ENCODE assay signal across 2 cellular contexts in genomic region chr1:204170494-204171155, GRCh38.
TF ChIP-seq lines count a peak whose summit lies in the region.

No MANE protein-coding gene starts in this region.

TF ChIP-seq in liver, 16 proteins besides CTCF, POLR2A, EP300 and RAD21:
- TF ChIP-seq NR2F2 (IDR thresholded peaks at IDR 0.05) (no peak), GABPA (IDR thresholded peaks at IDR 0.05 in 1 of 2, conservative IDR thresholded peaks at IDR 0.05 in 1 of 2) (peak in 1 of 2 donors; percentile 19), RXRA (IDR thresholded peaks at IDR 0.05) (peak in 1 of 2 donors; percentile 45), SP1 (IDR thresholded peaks at IDR 0.05) (no peak), HNF4A (conservative IDR thresholded peaks at IDR 0.05) (peak; percentile 51 to 59), TAF1 (conservative IDR thresholded peaks at IDR 0.05) (no peak), ZBTB33 (IDR thresholded peaks at IDR 0.05) (no peak), YY1 (IDR thresholded peaks at IDR 0.05) (no peak)

TF ChIP-seq in HepG2, 621 proteins besides CTCF, POLR2A, EP300 and RAD21:
- TF ChIP-seq YEATS2 (CRISPR knock-in tag; IDR thresholded peaks at IDR 0.05; ENCODE audit: borderline replicate concordance) (no peak), ZHX2 (IDR thresholded peaks at IDR 0.05; ENCODE audit: low read depth) (no peak), ZHX2 (CRISPR knock-in tag; IDR thresholded peaks at IDR 0.05; ENCODE audit: borderline replicate concordance) (no peak), SSRP1 (CRISPR knock-in tag; IDR thresholded peaks at IDR 0.05) (no peak), PRDM15 (CRISPR knock-in tag; IDR thresholded peaks at IDR 0.05) (no peak), ZNF44 (CRISPR knock-in tag; IDR thresholded peaks at IDR 0.05) (no peak), ZNF430 (CRISPR knock-in tag; IDR thresholded peaks at IDR 0.05) (no peak), ZNF142 (CRISPR knock-in tag; IDR thresholded peaks at IDR 0.05) (no peak), RNF219 (CRISPR knock-in tag; IDR thresholded peaks at IDR 0.05) (no peak)
TF ChIP-seq in HepG2: peak in this region for 0.
